Comparison of ENCODE assay signal across 9 cellular contexts in genomic region chr11:117314840-117315239, GRCh38. TPM values are rescaled to one million over a fixed set of nuclear protein-coding genes. Genes with fewer than 3 reads are reported as not detected.
DNase-seq lines count a peak whose midpoint lies in the region; ATAC-seq and TF ChIP-seq lines count a peak whose summit lies in the region.
"Had no signal": no experiment of that assay in that cellular context is flagged by ENCODE, and none has a peak within 500 bp of the region (broad histone marks: within the 10 kb centered on the region; RNA-seq: fewer than 3 reads in every experiment).

No MANE protein-coding gene starts in this region.

- DNase-seq in T-helper 2 cell treated with Interferon-gamma antibody and Interleukin-4, amounts not matched to agents 5 μg/mL and 100 μg/mL, for 36 hours (ENCODE audit: low spot score) = no peak
- DNase-seq in T-helper 2 cell = no peak
- no peak for DNase-seq in activated naive CD8-positive, alpha-beta T cell treated with anti-CD3 and anti-CD28 coated beads, Interleukin-2, amount 50 U/mL, for 24 hours
- no peak for DNase-seq in kidney epithelial cell (ENCODE audit: low read depth)
- no peak for DNase-seq in putamen (ENCODE audit: low spot score)
- DNase-seq in DMS53 (lab: John Stamatoyannopoulos, UW) = no peak
- DNase-seq in ecto neural progenitor cell (ENCODE audit: low spot score) = no peak
- DNase-seq: DND-41 had no signal

- peaks cover 3% of the 10 kb centered on the region for H3K4me1 Mint-ChIP-seq in T-helper 2 cell treated with Interferon-gamma antibody and Interleukin-4, amounts not matched to agents 5 μg/mL and 100 μg/mL, for 36 hours (ENCODE audit: low read depth)
- peaks cover 12% of the 10 kb centered on the region for H3K4me1 Mint-ChIP-seq in activated naive CD8-positive, alpha-beta T cell treated with anti-CD3 and anti-CD28 coated beads, Interleukin-2, amount 50 U/mL, for 24 hours

- ATAC-seq in activated naive CD8-positive, alpha-beta T cell treated with anti-CD3 and anti-CD28 coated beads, Interleukin-2, amount 50 U/mL, for 24 hours = no peak

- no peak overlapping the region for H3K27ac Mint-ChIP-seq in T-helper 2 cell treated with Interferon-gamma antibody and Interleukin-4, amounts not matched to agents 5 μg/mL and 100 μg/mL, for 36 hours
- H3K27ac Mint-ChIP-seq in activated naive CD8-positive, alpha-beta T cell treated with anti-CD3 and anti-CD28 coated beads, Interleukin-2, amount 50 U/mL, for 24 hours = no peak overlapping the region

- no peaks in the 10 kb centered on the region for H3K9me3 Mint-ChIP-seq in T-helper 2 cell treated with Interferon-gamma antibody and Interleukin-4, amounts not matched to agents 5 μg/mL and 100 μg/mL, for 36 hours
- H3K9me3 Mint-ChIP-seq in activated naive CD8-positive, alpha-beta T cell treated with anti-CD3 and anti-CD28 coated beads, Interleukin-2, amount 50 U/mL, for 24 hours = no peaks in the 10 kb centered on the region

- peak overlapping the region; percentile 53 for H3K4me3 Mint-ChIP-seq in T-helper 2 cell treated with Interferon-gamma antibody and Interleukin-4, amounts not matched to agents 5 μg/mL and 100 μg/mL, for 36 hours
- peak overlapping the region; percentile 63 for H3K4me3 Mint-ChIP-seq in activated naive CD8-positive, alpha-beta T cell treated with anti-CD3 and anti-CD28 coated beads, Interleukin-2, amount 50 U/mL, for 24 hours

- H3K4me3 ChIP-seq in kidney epithelial cell (ENCODE audit: low read depth, low read length) (peak overlapping the region; percentile 82), subcutaneous abdominal adipose tissue (ENCODE audit: low read depth in 1 of 5, low read length in 5 of 5) (peak overlapping the region; percentile 59 to 89 (median 85))

- peaks cover 10 to 28% (median 25%) of the 10 kb centered on the region in 5 donors for H3K4me1 ChIP-seq in subcutaneous abdominal adipose tissue (ENCODE audit: control insufficient read depth in 5 of 5, insufficient read depth in 5 of 5, low read length in 5 of 5)

- H3K27ac ChIP-seq in subcutaneous abdominal adipose tissue (ENCODE audit: low read depth, low read length) = no peak overlapping the region

- no peak for TF ChIP-seq CTCF in kidney epithelial cell (IDR thresholded peaks at IDR 0.05; ENCODE audit: insufficient read depth, low read length, poor library complexity, severe bottlenecking)

- H3K27me3 ChIP-seq in kidney epithelial cell (ENCODE audit: control insufficient read depth, insufficient read depth, low read length) (no peaks in the 10 kb centered on the region), subcutaneous abdominal adipose tissue (ENCODE audit: control insufficient read depth in 5 of 5, insufficient read depth in 4 of 5, low read length in 5 of 5) (no peaks in the 10 kb centered on the region)

- no peaks in the 10 kb centered on the region for H3K36me3 ChIP-seq in kidney epithelial cell (ENCODE audit: control insufficient read depth, insufficient read depth, low read length)
- H3K36me3 ChIP-seq in subcutaneous abdominal adipose tissue (ENCODE audit: control insufficient read depth in 5 of 5, insufficient read depth in 5 of 5, low read length in 5 of 5) = no peaks in the 10 kb centered on the region

- peak overlapping the region; percentile 68 to 92 (median 87) for H3K9ac ChIP-seq in subcutaneous abdominal adipose tissue (ENCODE audit: low read length in 5 of 5)

- peaks cover 57% of the 10 kb centered on the region for H3K27me3 Mint-ChIP-seq in T-helper 2 cell treated with Interferon-gamma antibody and Interleukin-4, amounts not matched to agents 5 μg/mL and 100 μg/mL, for 36 hours (ENCODE audit: low read depth)
- H3K27me3 Mint-ChIP-seq in activated naive CD8-positive, alpha-beta T cell treated with anti-CD3 and anti-CD28 coated beads, Interleukin-2, amount 50 U/mL, for 24 hours = peaks cover 33% of the 10 kb centered on the region

- H3K9me3 ChIP-seq in subcutaneous abdominal adipose tissue (ENCODE audit: control insufficient read depth in 5 of 5, low read length in 5 of 5) = no peaks in the 10 kb centered on the region

- no peaks in the 10 kb centered on the region for H3K36me3 Mint-ChIP-seq in T-helper 2 cell treated with Interferon-gamma antibody and Interleukin-4, amounts not matched to agents 5 μg/mL and 100 μg/mL, for 36 hours (ENCODE audit: low read depth)
- H3K36me3 Mint-ChIP-seq in activated naive CD8-positive, alpha-beta T cell treated with anti-CD3 and anti-CD28 coated beads, Interleukin-2, amount 50 U/mL, for 24 hours (ENCODE audit: low read depth) = no peaks in the 10 kb centered on the region

RNA-seq across cellular contexts. Expression of gene BACE1, which starts 1.2 kb away (rescaled TPM):
- 13.6 and 17.2 TPM in 2 replicates for total RNA-seq in kidney epithelial cell

RNA-seq across cellular contexts. Expression of gene CEP164, which starts 12.8 kb away (rescaled TPM):
- total RNA-seq in kidney epithelial cell = 27.5 and 28.8 TPM in 2 replicates

RNA-seq across cellular contexts. Expression of gene BACE1-AS, which starts 23.7 kb away (rescaled TPM):
- 4.9 and 5.9 TPM in 2 replicates for total RNA-seq in kidney epithelial cell
